Comparison of ENCODE assay signal across 9 cellular contexts in the genomic region with DNA sequence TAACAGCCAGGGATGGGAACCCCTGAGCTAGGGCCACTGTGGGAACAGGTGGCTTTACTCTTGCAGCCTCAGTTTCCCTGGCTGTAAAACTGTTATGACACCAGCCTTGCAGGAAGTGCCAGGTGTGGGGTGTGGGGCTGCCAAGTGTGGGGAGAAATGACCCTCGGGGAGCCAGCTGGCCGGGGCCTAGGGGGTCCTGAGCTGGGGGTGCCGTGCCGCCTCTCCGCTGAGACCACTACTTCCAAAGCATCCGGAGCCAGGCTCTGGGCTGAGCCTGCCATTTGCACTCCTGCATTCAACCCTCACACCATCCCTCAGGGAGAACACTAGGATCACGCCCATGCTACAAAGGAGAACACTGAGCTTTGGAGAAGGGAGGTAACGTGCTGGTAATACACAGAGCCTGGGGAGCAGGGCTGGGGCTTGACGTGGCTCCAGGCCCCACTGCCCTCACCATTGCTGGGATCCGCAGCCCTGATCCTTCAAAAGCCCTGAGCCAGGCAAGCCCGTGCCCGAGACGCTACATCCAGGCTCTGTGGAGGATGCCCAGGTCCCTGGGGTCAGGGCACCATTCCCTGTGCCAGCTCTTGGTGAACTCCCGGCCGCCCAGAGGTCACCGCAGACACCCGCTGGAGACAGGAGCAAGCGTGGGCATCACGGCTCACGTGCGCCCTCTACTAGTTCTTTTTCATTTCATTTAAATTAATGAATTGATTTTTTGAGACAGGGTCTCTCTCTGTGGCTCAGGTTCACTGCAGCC. TPM values are rescaled to one million over a fixed set of nuclear protein-coding genes. Genes with fewer than 3 reads are reported as not detected.
DNase-seq lines count a peak whose midpoint lies in the region; ATAC-seq, FAIRE-seq and TF ChIP-seq lines count a peak whose summit lies in the region.
"Had no signal": no experiment of that assay in that cellular context is flagged by ENCODE, and none has a peak within 500 bp of the region (broad histone marks: within the 10 kb centered on the region; RNA-seq: fewer than 3 reads in every experiment).

No MANE protein-coding gene starts in this region.

- H3K27ac ChIP-seq in astrocyte (ENCODE audit: low read depth, low read length) (no peak overlapping the region), smooth muscle cell (ENCODE audit: low read depth) (no peak overlapping the region)

- H3F3A ChIP-seq in smooth muscle cell (ENCODE audit: low read depth) = no peaks in the 10 kb centered on the region

- H2AFZ ChIP-seq in astrocyte (ENCODE audit: low read depth, low read length) = peak overlapping the region; percentile 28
- H2AFZ ChIP-seq in smooth muscle cell (ENCODE audit: low read depth) = no peak overlapping the region

- peaks cover 3% of the 10 kb centered on the region for H3K36me3 Mint-ChIP-seq in astrocyte (ENCODE audit: low read depth, unreplicated experiment)

- H3K4me1 ChIP-seq in astrocyte (ENCODE audit: insufficient read depth, low read length) (peaks cover 13% of the 10 kb centered on the region), smooth muscle cell (ENCODE audit: low read depth) (peaks cover 12% of the 10 kb centered on the region)

- H3K4me3 ChIP-seq in astrocyte (ENCODE audit: insufficient read depth, low read depth, low read length) (no peak overlapping the region), smooth muscle cell (no peak overlapping the region)

- H3K4me1 Mint-ChIP-seq in astrocyte (ENCODE audit: low read depth, unreplicated experiment) = peaks cover 7% of the 10 kb centered on the region

- no peaks in the 10 kb centered on the region for H3K9me3 Mint-ChIP-seq in astrocyte (ENCODE audit: unreplicated experiment)

- H3K36me3 ChIP-seq in astrocyte (ENCODE audit: insufficient read depth, low read length) = no peaks in the 10 kb centered on the region
- H3K36me3 ChIP-seq in smooth muscle cell (ENCODE audit: low read depth) = no peaks in the 10 kb centered on the region

- peak overlapping the region; percentile 53 for H3K27ac Mint-ChIP-seq in astrocyte (ENCODE audit: unreplicated experiment)

- no peak for FAIRE-seq in astrocyte (lab: Jason Lieb, UNC)
- FAIRE-seq: colon had no signal

- peaks cover 11% of the 10 kb centered on the region for H3K27me3 Mint-ChIP-seq in astrocyte (ENCODE audit: low read depth, unreplicated experiment)

- no peaks in the 10 kb centered on the region for H3K79me2 ChIP-seq in astrocyte (ENCODE audit: insufficient read depth, low read length)
- H3K79me2 ChIP-seq in smooth muscle cell (ENCODE audit: low read depth) = no peaks in the 10 kb centered on the region

- peak; percentile 11 for DNase-seq in GM04504 (ENCODE audit: low read depth)
- DNase-seq in NCI-H1436 (lab: John Stamatoyannopoulos, UW) = peak; percentile 81
- peak; percentile 44 for DNase-seq in T-helper 9 cell
- no peak for DNase-seq in astrocyte (ENCODE audit: low read depth)
- DNase-seq in hepatic stellate cell (ENCODE audit: low spot score) = peak; percentile 76
- DNase-seq in smooth muscle cell (lab: John Stamatoyannopoulos, UW; ENCODE audit: unreplicated experiment) = peak; percentile 13

- ATAC-seq in HG03175 (IDR thresholded peaks at IDR 0.05; ENCODE audit: unreplicated experiment) = no peak
- ATAC-seq in GM21423 (IDR thresholded peaks at IDR 0.05; ENCODE audit: unreplicated experiment) = no peak

- H3K27me3 ChIP-seq in astrocyte (ENCODE audit: insufficient read depth, low read length) = no peaks in the 10 kb centered on the region
- H3K27me3 ChIP-seq in smooth muscle cell (ENCODE audit: low read depth) = no peaks in the 10 kb centered on the region

- no peak overlapping the region for H3K4me2 ChIP-seq in astrocyte (ENCODE audit: low read length)
- H3K4me2 ChIP-seq in smooth muscle cell = no peak overlapping the region

- TF ChIP-seq CTCF in astrocyte (IDR thresholded peaks at IDR 0.05; ENCODE audit: insufficient read depth, low read depth, low read length) (peak; percentile 58), smooth muscle cell (IDR thresholded peaks at IDR 0.05; ENCODE audit: borderline replicate concordance, insufficient read depth, poor library complexity, severe bottlenecking) (peak; percentile 73)

- H3K9ac ChIP-seq in astrocyte (ENCODE audit: low read length) = no peak overlapping the region
- no peak overlapping the region for H3K9ac ChIP-seq in smooth muscle cell (ENCODE audit: low read depth)

- H4K20me1 ChIP-seq in astrocyte (ENCODE audit: insufficient read depth, low read length) = peaks cover 28% of the 10 kb centered on the region
- H4K20me1 ChIP-seq in smooth muscle cell (ENCODE audit: low read depth) = no peaks in the 10 kb centered on the region

- WGBS in smooth muscle cell (ENCODE audit: low lambda C conversion rate) = 53% methylated on average over 21 of the region's 21 CpGs

- H3K9me3 ChIP-seq in astrocyte (ENCODE audit: insufficient read depth, low read depth, low read length) (no peaks in the 10 kb centered on the region), smooth muscle cell (replicated peaks; ENCODE audit: low read depth) (no peaks in the 10 kb centered on the region)

- no peak overlapping the region for H3K4me3 Mint-ChIP-seq in astrocyte (ENCODE audit: unreplicated experiment)

RNA-seq across cellular contexts. Expression of gene GINS2, which starts 28.8 kb away (rescaled TPM):
- total RNA-seq in astrocyte = 2.2 and 3.4 TPM in 2 replicates
- total RNA-seq in smooth muscle cell = 5.3 and 6.7 TPM in 2 replicates
- polyA plus RNA-seq in smooth muscle cell = 6.8 and 10.4 TPM in 2 replicates

RNA-seq across cellular contexts. Expression of gene C16orf74, which starts 33.3 kb away (rescaled TPM):
- total RNA-seq in astrocyte = 2.6 and 4.7 TPM in 2 replicates
- 0.31 and 1.8 TPM in 2 replicates for total RNA-seq in smooth muscle cell
- 1.7 and 5.2 TPM in 2 replicates for polyA plus RNA-seq in smooth muscle cell
